Comparison of ENCODE assay signal across 9 cellular contexts in genomic region chr9:93500571-93501298, GRCh38. TPM values are rescaled to one million over a fixed set of nuclear protein-coding genes. Genes with fewer than 3 reads are reported as not detected.
DNase-seq lines count a peak whose midpoint lies in the region; TF ChIP-seq lines count a peak whose summit lies in the region.
"Had no signal": no experiment of that assay in that cellular context is flagged by ENCODE, and none has a peak within 500 bp of the region (broad histone marks: within the 10 kb centered on the region; RNA-seq: fewer than 3 reads in every experiment).

No MANE protein-coding gene starts in this region.

- H3K4me1 ChIP-seq in BLaER1 = peaks cover 22% of the 10 kb centered on the region
- H3K4me1 ChIP-seq in OCI-LY1 (ENCODE audit: insufficient read depth, low read length, severe bottlenecking) = peaks cover 33% of the 10 kb centered on the region

- H3K79me2 ChIP-seq in OCI-LY1 (ENCODE audit: insufficient read depth, low read length) = peaks cover 4% of the 10 kb centered on the region

- H4K20me1 ChIP-seq in BLaER1 = peaks cover 46% of the 10 kb centered on the region
- H4K20me1 ChIP-seq in OCI-LY1 (ENCODE audit: insufficient read depth, low read length) = no peaks in the 10 kb centered on the region

- no peaks in the 10 kb centered on the region for H3K9me3 Mint-ChIP-seq in nephron progenitor cell

- no peak for TF ChIP-seq CTCF in OCI-LY1 (IDR thresholded peaks at IDR 0.05; ENCODE audit: low read length)
- TF ChIP-seq CTCF in dorsolateral prefrontal cortex (IDR thresholded peaks at IDR 0.05 in 54 of 56, conservative IDR thresholded peaks at IDR 0.05 in 2 of 56; ENCODE audit: low read depth in 1 of 56, partially characterized antibody in 56 of 56) = no peak
- TF ChIP-seq CTCF in nephron progenitor cell (IDR thresholded peaks at IDR 0.05) = no peak

- H3K4me2 ChIP-seq in BLaER1 = peak overlapping the region; percentile 65
- peak overlapping the region; percentile 32; the same call in 1 of the 2 replicates for H3K4me2 ChIP-seq in OCI-LY1 (ENCODE audit: low read length)

- no peak overlapping the region for H2AFZ ChIP-seq in OCI-LY1 (ENCODE audit: low read length)

- H3K27me3 ChIP-seq in BLaER1 (no peaks in the 10 kb centered on the region), OCI-LY1 (ENCODE audit: insufficient read depth, low read length) (no peaks in the 10 kb centered on the region), dorsolateral prefrontal cortex (no peaks in the 10 kb centered on the region)

- H3K9ac ChIP-seq in BLaER1 (no peak overlapping the region), OCI-LY1 (ENCODE audit: low read length) (no peak overlapping the region)

- intact Hi-C loops in dorsolateral prefrontal cortex (cut with DNase I) = no loop called here

- H3F3A ChIP-seq in OCI-LY1 (ENCODE audit: insufficient read depth, low read length) = no peaks in the 10 kb centered on the region

- H3K9me3 ChIP-seq in BLaER1 (no peaks in the 10 kb centered on the region), OCI-LY1 (ENCODE audit: low read length) (no peaks in the 10 kb centered on the region)

- peaks cover 6% of the 10 kb centered on the region for H3K4me1 Mint-ChIP-seq in nephron progenitor cell

- 0 out of 2 replicates have a peak overlapping the region, but pooled peaks have one; percentile 6 for H3K4me3 ChIP-seq in BLaER1
- H3K4me3 ChIP-seq in OCI-LY1 (ENCODE audit: low read depth, low read length, poor library complexity, severe bottlenecking) = no peak overlapping the region
- H3K4me3 ChIP-seq in dorsolateral prefrontal cortex = peak overlapping the region in 52 of 59 donors; percentile 3 to 57 (median 36)

- no peak for DNase-seq in dorsolateral prefrontal cortex
- DNase-seq in nephron progenitor cell = no peak
- DNase-seq in NCI-H748 treated with DMSO at 0.1 percent for 48 hours (lab: John Stamatoyannopoulos, UW) = no peak
- DNase-seq in NCI-H446 (lab: John Stamatoyannopoulos, UW) = no peak
- DNase-seq in mucosa of gallbladder (ENCODE audit: low spot score) = no peak
- no peak for DNase-seq in NCI-H187 treated with DMSO at 0.1 percent for 48 hours (lab: John Stamatoyannopoulos, UW)
- DNase-seq: activated CD4-positive, CD25-positive, alpha-beta regulatory T cell treated with anti-CD3 and anti-CD28 coated beads, Interleukin-2, amount 50 U/mL, for 72 hours had no signal

- no peak overlapping the region for H3K27ac ChIP-seq in BLaER1
- no peak overlapping the region for H3K27ac ChIP-seq in OCI-LY1 (ENCODE audit: low read depth, low read length, poor library complexity, severe bottlenecking)
- H3K27ac ChIP-seq in dorsolateral prefrontal cortex = peak overlapping the region in 29 of 59 donors; percentile 2 to 74 (median 23)

- H3K9me2 ChIP-seq in OCI-LY1 (ENCODE audit: low read depth, low read length) = no peaks in the 10 kb centered on the region

- H3K27me3 Mint-ChIP-seq in nephron progenitor cell (ENCODE audit: low read depth, poor library complexity) = no peaks in the 10 kb centered on the region

- peaks cover 79% of the 10 kb centered on the region for H3K36me3 Mint-ChIP-seq in nephron progenitor cell (ENCODE audit: low read depth)

- H3K36me3 ChIP-seq in BLaER1 (peaks cover 91% of the 10 kb centered on the region), OCI-LY1 (ENCODE audit: insufficient read depth, low read length) (peaks cover 93% of the 10 kb centered on the region)

- H3K27ac Mint-ChIP-seq in nephron progenitor cell = peak overlapping the region; percentile 82

- H3K4me3 Mint-ChIP-seq in nephron progenitor cell = no peak overlapping the region

RNA-seq across cellular contexts. Expression of gene FAM120AOS, which starts 47.4 kb away (rescaled TPM):
- total RNA-seq in dorsolateral prefrontal cortex (10 to 100 TPM; 34.2 to 62.8 (median 46.0) TPM), mucosa of gallbladder (51.1 TPM)

RNA-seq across cellular contexts. Expression of gene FAM120A, which starts 49.2 kb away (rescaled TPM):
- 100 to 1,000 TPM in 2 of 120 experiments, 10 to 100 TPM in 118; 57.0 to 102 (median 77.8) TPM for total RNA-seq in dorsolateral prefrontal cortex
- total RNA-seq in mucosa of gallbladder = 124 TPM
